1 cellular context compared by ENCODE assay signal in genomic region chr2:166088634-166089033, GRCh38.
A peak's percentile ranks its signal among the peaks of the same experiment; 100 is the strongest.
TF ChIP-seq lines count a peak whose summit lies in the region.

No MANE protein-coding gene starts in this region.

TF ChIP-seq in HepG2, 621 proteins besides CTCF, POLR2A, EP300 and RAD21 (continued from another document):
- TF ChIP-seq HOXA7 (CRISPR knock-in tag; IDR thresholded peaks at IDR 0.05) (no peak), FOXM1 (CRISPR knock-in tag; IDR thresholded peaks at IDR 0.05) (no peak), FOXP1 (IDR thresholded peaks at IDR 0.05) (no peak), FOXP1 (CRISPR knock-in tag; IDR thresholded peaks at IDR 0.05) (peak; percentile 52; the same call in 1 of the 2 replicates), POLR2G (IDR thresholded peaks at IDR 0.05; ENCODE audit: low read depth, low read length) (no peak), ATF5 (CRISPR knock-in tag; IDR thresholded peaks at IDR 0.05; ENCODE audit: low read depth) (no peak), SIN3B (IDR thresholded peaks at IDR 0.05; ENCODE audit: low read length) (no peak), CERS6 (CRISPR knock-in tag; IDR thresholded peaks at IDR 0.05) (no peak), CREB1 (IDR thresholded peaks at IDR 0.05) (no peak), CREB1 (CRISPR knock-in tag; IDR thresholded peaks at IDR 0.05) (no peak), FOXO1 (CRISPR knock-in tag; IDR thresholded peaks at IDR 0.05) (peak; percentile 52; the same call in 1 of the 2 replicates), CBX2 (IDR thresholded peaks at IDR 0.05; ENCODE audit: low read depth, low read length) (no peak), CBX2 (CRISPR knock-in tag; IDR thresholded peaks at IDR 0.05; ENCODE audit: low read depth) (no peak), TARDBP (CRISPR knock-in tag; IDR thresholded peaks at IDR 0.05) (no peak), MED1 (CRISPR knock-in tag; IDR thresholded peaks at IDR 0.05) (no peak), NFRKB (IDR thresholded peaks at IDR 0.05) (no peak), ZNF782 (CRISPR knock-in tag; IDR thresholded peaks at IDR 0.05; ENCODE audit: borderline replicate concordance) (no peak)
- TF ChIP-seq, protein P1, sequence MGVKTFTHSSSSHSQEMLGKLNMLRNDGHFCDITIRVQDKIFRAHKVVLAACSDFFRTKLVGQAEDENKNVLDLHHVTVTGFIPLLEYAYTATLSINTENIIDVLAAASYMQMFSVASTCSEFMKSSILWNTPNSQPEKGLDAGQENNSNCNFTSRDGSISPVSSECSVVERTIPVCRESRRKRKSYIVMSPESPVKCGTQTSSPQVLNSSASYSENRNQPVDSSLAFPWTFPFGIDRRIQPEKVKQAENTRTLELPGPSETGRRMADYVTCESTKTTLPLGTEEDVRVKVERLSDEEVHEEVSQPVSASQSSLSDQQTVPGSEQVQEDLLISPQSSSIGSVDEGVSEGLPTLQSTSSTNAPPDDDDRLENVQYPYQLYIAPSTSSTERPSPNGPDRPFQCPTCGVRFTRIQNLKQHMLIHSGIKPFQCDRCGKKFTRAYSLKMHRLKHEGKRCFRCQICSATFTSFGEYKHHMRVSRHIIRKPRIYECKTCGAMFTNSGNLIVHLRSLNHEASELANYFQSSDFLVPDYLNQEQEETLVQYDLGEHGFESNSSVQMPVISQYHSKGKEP (CRISPR knock-in tag; IDR thresholded peaks at IDR 0.05) = no peak
- TF ChIP-seq, protein P2, sequence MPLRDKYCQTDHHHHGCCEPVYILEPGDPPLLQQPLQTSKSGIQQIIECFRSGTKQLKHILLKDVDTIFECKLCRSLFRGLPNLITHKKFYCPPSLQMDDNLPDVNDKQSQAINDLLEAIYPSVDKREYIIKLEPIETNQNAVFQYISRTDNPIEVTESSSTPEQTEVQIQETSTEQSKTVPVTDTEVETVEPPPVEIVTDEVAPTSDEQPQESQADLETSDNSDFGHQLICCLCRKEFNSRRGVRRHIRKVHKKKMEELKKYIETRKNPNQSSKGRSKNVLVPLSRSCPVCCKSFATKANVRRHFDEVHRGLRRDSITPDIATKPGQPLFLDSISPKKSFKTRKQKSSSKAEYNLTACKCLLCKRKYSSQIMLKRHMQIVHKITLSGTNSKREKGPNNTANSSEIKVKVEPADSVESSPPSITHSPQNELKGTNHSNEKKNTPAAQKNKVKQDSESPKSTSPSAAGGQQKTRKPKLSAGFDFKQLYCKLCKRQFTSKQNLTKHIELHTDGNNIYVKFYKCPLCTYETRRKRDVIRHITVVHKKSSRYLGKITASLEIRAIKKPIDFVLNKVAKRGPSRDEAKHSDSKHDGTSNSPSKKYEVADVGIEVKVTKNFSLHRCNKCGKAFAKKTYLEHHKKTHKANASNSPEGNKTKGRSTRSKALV (CRISPR knock-in tag; IDR thresholded peaks at IDR 0.05) = no peak
- TF ChIP-seq, protein P3, sequence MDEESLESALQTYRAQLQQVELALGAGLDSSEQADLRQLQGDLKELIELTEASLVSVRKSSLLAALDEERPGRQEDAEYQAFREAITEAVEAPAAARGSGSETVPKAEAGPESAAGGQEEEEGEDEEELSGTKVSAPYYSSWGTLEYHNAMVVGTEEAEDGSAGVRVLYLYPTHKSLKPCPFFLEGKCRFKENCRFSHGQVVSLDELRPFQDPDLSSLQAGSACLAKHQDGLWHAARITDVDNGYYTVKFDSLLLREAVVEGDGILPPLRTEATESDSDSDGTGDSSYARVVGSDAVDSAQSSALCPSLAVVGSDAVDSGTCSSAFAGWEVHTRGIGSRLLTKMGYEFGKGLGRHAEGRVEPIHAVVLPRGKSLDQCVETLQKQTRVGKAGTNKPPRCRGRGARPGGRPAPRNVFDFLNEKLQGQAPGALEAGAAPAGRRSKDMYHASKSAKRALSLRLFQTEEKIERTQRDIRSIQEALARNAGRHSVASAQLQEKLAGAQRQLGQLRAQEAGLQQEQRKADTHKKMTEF (CRISPR knock-in tag; IDR thresholded peaks at IDR 0.05) = no peak
- TF ChIP-seq, protein P4, sequence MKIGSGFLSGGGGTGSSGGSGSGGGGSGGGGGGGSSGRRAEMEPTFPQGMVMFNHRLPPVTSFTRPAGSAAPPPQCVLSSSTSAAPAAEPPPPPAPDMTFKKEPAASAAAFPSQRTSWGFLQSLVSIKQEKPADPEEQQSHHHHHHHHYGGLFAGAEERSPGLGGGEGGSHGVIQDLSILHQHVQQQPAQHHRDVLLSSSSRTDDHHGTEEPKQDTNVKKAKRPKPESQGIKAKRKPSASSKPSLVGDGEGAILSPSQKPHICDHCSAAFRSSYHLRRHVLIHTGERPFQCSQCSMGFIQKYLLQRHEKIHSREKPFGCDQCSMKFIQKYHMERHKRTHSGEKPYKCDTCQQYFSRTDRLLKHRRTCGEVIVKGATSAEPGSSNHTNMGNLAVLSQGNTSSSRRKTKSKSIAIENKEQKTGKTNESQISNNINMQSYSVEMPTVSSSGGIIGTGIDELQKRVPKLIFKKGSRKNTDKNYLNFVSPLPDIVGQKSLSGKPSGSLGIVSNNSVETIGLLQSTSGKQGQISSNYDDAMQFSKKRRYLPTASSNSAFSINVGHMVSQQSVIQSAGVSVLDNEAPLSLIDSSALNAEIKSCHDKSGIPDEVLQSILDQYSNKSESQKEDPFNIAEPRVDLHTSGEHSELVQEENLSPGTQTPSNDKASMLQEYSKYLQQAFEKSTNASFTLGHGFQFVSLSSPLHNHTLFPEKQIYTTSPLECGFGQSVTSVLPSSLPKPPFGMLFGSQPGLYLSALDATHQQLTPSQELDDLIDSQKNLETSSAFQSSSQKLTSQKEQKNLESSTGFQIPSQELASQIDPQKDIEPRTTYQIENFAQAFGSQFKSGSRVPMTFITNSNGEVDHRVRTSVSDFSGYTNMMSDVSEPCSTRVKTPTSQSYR (CRISPR knock-in tag; IDR thresholded peaks at IDR 0.05; ENCODE audit: borderline replicate concordance) = no peak
- TF ChIP-seq, protein P5, sequence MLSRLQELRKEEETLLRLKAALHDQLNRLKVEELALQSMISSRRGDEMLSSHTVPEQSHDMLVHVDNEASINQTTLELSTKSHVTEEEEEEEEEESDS (CRISPR knock-in tag; IDR thresholded peaks at IDR 0.05; ENCODE audit: borderline replicate concordance) = no peak
TF ChIP-seq in HepG2: peak in this region for 17.
